In genomic region chr20:57987659-57988058, GRCh38 we compare ENCODE assay signal across 23 cellular contexts.
"Had no signal": no experiment of that assay in that cellular context is flagged by ENCODE, and none has a peak within 500 bp of the region (broad histone marks: within the 10 kb centered on the region; RNA-seq: fewer than 3 reads in every experiment).

No MANE protein-coding gene starts in this region.

- H3K9me3 ChIP-seq: adrenal gland, gastroesophageal sphincter, lower lobe of right lung, testis, uterus had no signal

- H3K4me1 ChIP-seq: adrenal gland, lower lobe of right lung, uterus had no signal

- DNase-seq: activated CD4-positive, alpha-beta T cell treated with anti-CD3 and anti-CD28 coated beads for 4 hours; activated CD4-positive, alpha-beta T cell treated with anti-CD3 and anti-CD28 coated beads, Interleukin-2, amount 50 U/mL, for 4 hours; activated effector memory CD4-positive, alpha-beta T cell treated with Interleukin-2 at 50 U/mL for 16 hours; activated naive CD4-positive, alpha-beta T cell treated with Interleukin-2 at 50 U/mL for 16 hours; activated naive CD8-positive, alpha-beta T cell treated with anti-CD3 and anti-CD28 coated beads for 36 hours; adrenal gland; cortex of kidney; effector memory CD8-positive, alpha-beta T cell; erythroblast; head of caudate nucleus; hippocampal formation; lower lobe of right lung; mesenchymal stem cell; right cardiac atrium; stimulated activated CD4-positive, alpha-beta T cell treated with anti-CD3 and anti-CD28 coated beads, Interleukin-2, amount 100 ng/mL, for 48 hours; stimulated activated naive CD8-positive, alpha-beta T cell treated with anti-CD3 and anti-CD28 coated beads, Interleukin-15, Interleukin-2, amounts not matched to agents 100 U/mL and 50 U/mL, for 24 hours; T-helper 9 cell; testis; trophoblast cell; uterus had no signal

- H3K27ac ChIP-seq: adrenal gland, gastroesophageal sphincter, lower lobe of right lung, testis, uterus had no signal

- H3K4me3 ChIP-seq: adrenal gland, gastroesophageal sphincter, lower lobe of right lung, testis, uterus had no signal

- ATAC-seq: effector memory CD8-positive, alpha-beta T cell; gastroesophageal sphincter; left lobe of liver; lower lobe of right lung; natural killer cell treated with Interleukin-12 subunit alpha and Interleukin-12 subunit beta and Interleukin-15 and Interleukin-18, amount 100 ng/mL, for 72 hours; right cardiac atrium; stimulated activated naive CD8-positive, alpha-beta T cell treated with anti-CD3 and anti-CD28 coated beads, Interleukin-15, Interleukin-2, amounts not matched to agents 100 U/mL and 50 U/mL, for 24 hours had no signal

- H3K36me3 ChIP-seq: adrenal gland, gastroesophageal sphincter, lower lobe of right lung, uterus had no signal

- H3K27me3 ChIP-seq: adrenal gland, testis, uterus had no signal
